Comparison of ENCODE assay signal across 9 cellular contexts in genomic region chr1:44158871-44159270, GRCh38. TPM values are rescaled to one million over a fixed set of nuclear protein-coding genes. Genes with fewer than 3 reads are reported as not detected.
"Had no signal": no experiment of that assay in that cellular context is flagged by ENCODE, and none has a peak within 500 bp of the region (broad histone marks: within the 10 kb centered on the region; RNA-seq: fewer than 3 reads in every experiment).

No MANE protein-coding gene starts in this region.

- DNase-seq: IMR-90, KG1 had no signal

- FAIRE-seq: HepG2, HTR-8/SVneo had no signal

- H3K4me2 ChIP-seq: KMS-11 had no signal

- H3K9ac ChIP-seq: KMS-11 had no signal

- H3K27ac ChIP-seq: HL-60, KMS-11 had no signal

- ATAC-seq: HepG2 had no signal

RNA-seq across cellular contexts. Expression of gene KLF18, which starts 17.4 kb away (rescaled TPM):
- total RNA-seq: HepG2, HT-29, HT1080, IMR-90 had no signal
- polyA plus RNA-seq: HepG2, IgD-negative memory B cell, IMR-90 had no signal

RNA-seq across cellular contexts. Expression of gene KLF17, which starts 40.2 kb away (rescaled TPM):
- total RNA-seq: HepG2, HT-29 had no signal
- polyA plus RNA-seq: HepG2, IgD-negative memory B cell had no signal
